ENCODE assay signal across 27 cellular contexts in the genomic region with DNA sequence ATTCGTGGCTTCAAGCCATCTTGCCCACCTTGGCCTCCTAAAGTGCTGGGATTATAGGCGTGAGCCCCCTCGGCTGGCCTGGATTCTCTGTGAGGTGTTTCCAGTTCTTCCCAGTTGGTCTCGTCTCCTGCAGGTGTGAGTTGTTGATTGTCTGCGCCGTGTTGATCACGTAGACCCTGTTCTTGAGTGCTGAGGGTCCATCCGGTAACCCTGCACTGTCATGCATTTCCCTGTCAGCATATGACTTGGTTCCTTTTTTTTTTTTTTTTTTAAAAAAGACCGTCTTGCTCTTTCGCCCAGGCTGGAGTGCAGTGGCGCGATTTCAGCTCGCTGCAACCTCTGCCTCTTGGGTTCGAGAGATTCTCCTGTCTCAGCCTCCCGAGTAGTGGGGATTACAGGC.
"Had no signal": no experiment of that assay in that cellular context is flagged by ENCODE, and none has a peak within 500 bp of the region (broad histone marks: within the 10 kb centered on the region; RNA-seq: fewer than 3 reads in every experiment).

No MANE protein-coding gene starts in this region.

- DNase-seq: activated CD4-positive, alpha-beta T cell treated with anti-CD3 and anti-CD28 coated beads for 48 hours; activated CD4-positive, alpha-beta T cell treated with anti-CD3 and anti-CD28 coated beads, Interleukin-2, amount 50 U/mL, for 4 hours; activated CD4-positive, CD25-positive, alpha-beta regulatory T cell treated with anti-CD3 and anti-CD28 coated beads, Interleukin-2, amount 50 U/mL, for 72 hours; activated CD8-positive, alpha-beta memory T cell treated with anti-CD3 and anti-CD28 coated beads, Interleukin-2, amount 50 U/mL, for 48 hours; activated CD8-positive, alpha-beta T cell treated with anti-CD3 and anti-CD28 coated beads, Interleukin-2, amount 10 ng/mL, durations not matched to agents 7 days and 5 days; activated effector memory CD4-positive, alpha-beta T cell treated with Interleukin-2 at 50 U/mL for 16 hours; activated naive CD4-positive, alpha-beta T cell; activated naive CD8-positive, alpha-beta T cell treated with anti-CD3 and anti-CD28 coated beads, Interleukin-2, amount 50 U/mL, for 24 hours; activated T-cell treated with anti-CD3 and anti-CD28 coated beads, Interleukin-2, amount 50 U/mL, for 1 hour; amniotic stem cell; body of pancreas; central memory CD4-positive, alpha-beta T cell; NCI-H1048; NCI-H1930; NCI-H2171 treated with DMSO at 0.1 percent for 48 hours; NCI-H226; NCI-H526; NCI-H82; OCI-M1; Peyer's patch; Right ventricle myocardium superior; SW 1271 had no signal

- ATAC-seq: activated CD8-positive, alpha-beta T cell treated with anti-CD3 and anti-CD28 coated beads, Interleukin-2, amount 10 ng/mL, durations not matched to agents 7 days and 5 days; body of pancreas; SK-N-SH treated with all-trans-retinoic acid at 6 μM for 48 hours had no signal

- H3K4me3 Mint-ChIP-seq: activated CD8-positive, alpha-beta T cell treated with anti-CD3 and anti-CD28 coated beads, Interleukin-2, amount 10 ng/mL, durations not matched to agents 7 days and 5 days; activated naive CD8-positive, alpha-beta T cell treated with anti-CD3 and anti-CD28 coated beads, Interleukin-2, amount 50 U/mL, for 24 hours; activated T-helper 1 cell treated with anti-CD3 and anti-CD28 coated beads, Interleukin-12 subunit alpha, Interleukin-12 subunit beta, Interleukin-2, Interleukin-4 antibody, amounts not matched to agents 30 ng/mL and 10 ng/mL and 1 ng/mL, durations not matched to agents 14 hours and 24 hours and 36 hours had no signal

- H3K4me3 ChIP-seq: ascending aorta, body of pancreas, Peyer's patch, SJSA1 had no signal

- H3K9me3 Mint-ChIP-seq: activated naive CD4-positive, alpha-beta T cell treated with anti-CD3 and anti-CD28 coated beads, Interleukin-2, amount 50 U/mL, for 72 hours; activated naive CD8-positive, alpha-beta T cell treated with anti-CD3 and anti-CD28 coated beads, Interleukin-2, amount 50 U/mL, for 24 hours; activated T-helper 1 cell treated with anti-CD3 and anti-CD28 coated beads, Interleukin-12 subunit alpha, Interleukin-12 subunit beta, Interleukin-2, Interleukin-4 antibody, amounts not matched to agents 30 ng/mL and 10 ng/mL and 1 ng/mL, durations not matched to agents 14 hours and 24 hours and 36 hours had no signal

- H3K27ac ChIP-seq: ascending aorta, body of pancreas, Peyer's patch, SJSA1 had no signal

- H3K27me3 ChIP-seq: ascending aorta, body of pancreas, Peyer's patch, SJSA1 had no signal

- H3K27me3 Mint-ChIP-seq: activated naive CD8-positive, alpha-beta T cell treated with anti-CD3 and anti-CD28 coated beads, Interleukin-2, amount 50 U/mL, for 24 hours had no signal

- H3K9me3 ChIP-seq: ascending aorta, body of pancreas, Peyer's patch, SJSA1 had no signal

- H3K36me3 Mint-ChIP-seq: activated naive CD4-positive, alpha-beta T cell treated with anti-CD3 and anti-CD28 coated beads, Interleukin-2, amount 50 U/mL, for 72 hours had no signal

- H3K4me1 ChIP-seq: ascending aorta, SJSA1 had no signal
